19 cellular contexts compared by ENCODE assay signal in genomic region chr3:37321863-37322262, GRCh38.
A peak's percentile ranks its signal among the peaks of the same experiment; 100 is the strongest.
DNase-seq lines count a peak whose midpoint lies in the region; ATAC-seq and TF ChIP-seq lines count a peak whose summit lies in the region.
"Had no signal": no experiment of that assay in that cellular context is flagged by ENCODE, and none has a peak within 500 bp of the region (broad histone marks: within the 10 kb centered on the region; RNA-seq: fewer than 3 reads in every experiment).

No MANE protein-coding gene starts in this region.

- no peaks in the 10 kb centered on the region for H3K4me1 ChIP-seq in breast epithelium
- H3K4me1 ChIP-seq in mesendoderm (ENCODE audit: control insufficient read depth, low read depth, low read length) = no peaks in the 10 kb centered on the region
- peaks cover 18 to 37% of the 10 kb centered on the region in 2 donors for H3K4me1 ChIP-seq in thyroid gland

- no CpG with 5 or more reads among the region's 2 CpGs for WGBS in mesendoderm (ENCODE audit: extremely low coverage, insufficient coverage, low lambda C conversion rate)
- WGBS in thyroid gland, 2 donors = 83 to 84% methylated on average over 2 of the region's 2 CpGs

- H3K4me3 ChIP-seq in breast epithelium = peak overlapping the region in 1 of 3 donors; percentile 20
- H3K4me3 ChIP-seq in mesendoderm (ENCODE audit: low read length) = no peak overlapping the region
- H3K4me3 ChIP-seq in thyroid gland (replicated peaks in 1 of 3) = peak overlapping the region in 1 of 3 donors; percentile 11
- H3K4me3 ChIP-seq: cardiac muscle cell, ovary, uterus had no signal

- TF ChIP-seq POLR2A in breast epithelium (IDR thresholded peaks at IDR 0.05) (no peak), thyroid gland (IDR thresholded peaks at IDR 0.05) (no peak)

- no peak overlapping the region for H3K4ac ChIP-seq in mesendoderm (ENCODE audit: low read depth, low read length)

- no peak overlapping the region for H2BK120ac ChIP-seq in mesendoderm (ENCODE audit: low read depth, low read length)

- ATAC-seq in activated naive CD8-positive, alpha-beta T cell treated with anti-CD3 and anti-CD28 coated beads, Interleukin-2, amount 50 U/mL, for 24 hours = no peak
- no peak for ATAC-seq in HG03108 (IDR thresholded peaks at IDR 0.05; ENCODE audit: unreplicated experiment)
- ATAC-seq in HG02798 (IDR thresholded peaks at IDR 0.05; ENCODE audit: poor library complexity, unreplicated experiment) = no peak
- ATAC-seq: HCT116, T-cell had no signal

- H3K79me1 ChIP-seq in mesendoderm (ENCODE audit: low read length) = no peaks in the 10 kb centered on the region

- H3K79me2 ChIP-seq in mesendoderm (ENCODE audit: control insufficient read depth, insufficient read depth, low read length) = no peaks in the 10 kb centered on the region

- no peak overlapping the region for H2BK5ac ChIP-seq in mesendoderm (ENCODE audit: low read length)

- H3K56ac ChIP-seq in mesendoderm (ENCODE audit: low read length) = no peak overlapping the region

- no peaks in the 10 kb centered on the region for H3K27me3 ChIP-seq in breast epithelium
- H3K27me3 ChIP-seq in mesendoderm (ENCODE audit: insufficient read depth, low read length, poor library complexity) = no peaks in the 10 kb centered on the region
- no peaks in the 10 kb centered on the region for H3K27me3 ChIP-seq in thyroid gland
- H3K27me3 ChIP-seq: adrenal gland, cardiac muscle cell, ovary, uterus had no signal

- no peak for TF ChIP-seq CTCF in breast epithelium (IDR thresholded peaks at IDR 0.05)
- TF ChIP-seq CTCF in MCF 10A (IDR thresholded peaks at IDR 0.05; ENCODE audit: unreplicated experiment) = no peak
- no peak for TF ChIP-seq CTCF in thyroid gland (IDR thresholded peaks at IDR 0.05)
- no peak for TF ChIP-seq CTCF in GM20000 (IDR thresholded peaks at IDR 0.05; ENCODE audit: extremely low read depth, missing control alignments)

- H3K9me3 Mint-ChIP-seq in MCF 10A (ENCODE audit: unreplicated experiment) = no peaks in the 10 kb centered on the region
- no peaks in the 10 kb centered on the region for H3K9me3 Mint-ChIP-seq in activated naive CD8-positive, alpha-beta T cell treated with anti-CD3 and anti-CD28 coated beads, Interleukin-2, amount 50 U/mL, for 24 hours
- H3K9me3 Mint-ChIP-seq: T-cell had no signal

- POLR2A ChIA-PET in MCF 10A (lab: Yijun Ruan, JAX) = no interaction called here

- H3K36me3 Mint-ChIP-seq in MCF 10A (ENCODE audit: insufficient read depth, unreplicated experiment) = peaks cover 96% of the 10 kb centered on the region
- H3K36me3 Mint-ChIP-seq in activated naive CD8-positive, alpha-beta T cell treated with anti-CD3 and anti-CD28 coated beads, Interleukin-2, amount 50 U/mL, for 24 hours (ENCODE audit: low read depth) = peaks cover 70% of the 10 kb centered on the region

- no peak overlapping the region for H3K4me3 Mint-ChIP-seq in MCF 10A (ENCODE audit: unreplicated experiment)
- H3K4me3 Mint-ChIP-seq in activated naive CD8-positive, alpha-beta T cell treated with anti-CD3 and anti-CD28 coated beads, Interleukin-2, amount 50 U/mL, for 24 hours = no peak overlapping the region

- no peaks in the 10 kb centered on the region for H3K27me3 Mint-ChIP-seq in MCF 10A (ENCODE audit: insufficient read depth, unreplicated experiment)
- H3K27me3 Mint-ChIP-seq in activated naive CD8-positive, alpha-beta T cell treated with anti-CD3 and anti-CD28 coated beads, Interleukin-2, amount 50 U/mL, for 24 hours = no peaks in the 10 kb centered on the region
- H3K27me3 Mint-ChIP-seq: T-cell had no signal

- no peak overlapping the region for H3K9ac ChIP-seq in mesendoderm (ENCODE audit: low read length)

- H3K4me1 Mint-ChIP-seq in MCF 10A (ENCODE audit: insufficient read depth, unreplicated experiment) = peaks cover 9% of the 10 kb centered on the region
- H3K4me1 Mint-ChIP-seq in activated naive CD8-positive, alpha-beta T cell treated with anti-CD3 and anti-CD28 coated beads, Interleukin-2, amount 50 U/mL, for 24 hours = peaks cover 33% of the 10 kb centered on the region

- H2AK5ac ChIP-seq in mesendoderm (ENCODE audit: low read length) = no peak overlapping the region

- no peak overlapping the region for H4K5ac ChIP-seq in mesendoderm (ENCODE audit: low read length)

- no peak overlapping the region for H3K27ac Mint-ChIP-seq in MCF 10A (ENCODE audit: low read depth, unreplicated experiment)
- peak overlapping the region; percentile 74 for H3K27ac Mint-ChIP-seq in activated naive CD8-positive, alpha-beta T cell treated with anti-CD3 and anti-CD28 coated beads, Interleukin-2, amount 50 U/mL, for 24 hours

- no peak overlapping the region for H2BK15ac ChIP-seq in mesendoderm (replicated peaks; ENCODE audit: low read depth)

- no peak for DNase-seq in breast epithelium (ENCODE audit: low spot score in 2 of 2)
- DNase-seq in MCF 10A (ENCODE audit: unreplicated experiment) = no peak
- DNase-seq in activated naive CD8-positive, alpha-beta T cell treated with anti-CD3 and anti-CD28 coated beads, Interleukin-2, amount 50 U/mL, for 24 hours = no peak
- DNase-seq in mesendoderm = no peak
- no peak for DNase-seq in thyroid gland
- DNase-seq in GM20000 (ENCODE audit: low spot score) = no peak
- DNase-seq: ACHN, adrenal gland, head of caudate nucleus, NCI-H510A treated with DMSO at 0.1 percent for 48 hours, ovary, SHP77, T-cell, uterus had no signal

- H3K18ac ChIP-seq in mesendoderm (ENCODE audit: low read length) = no peak overlapping the region

- no TSS peak for BruUV-seq in MCF 10A (replicated peaks; lab: Mats Ljungman, UMichigan)

- H3K23ac ChIP-seq in mesendoderm (ENCODE audit: low read length) = peak overlapping the region; percentile 89

- peak overlapping the region; percentile 28 to 48 for H3K27ac ChIP-seq in breast epithelium
- H3K27ac ChIP-seq in mesendoderm (ENCODE audit: low read depth, low read length) = no peak overlapping the region
- H3K27ac ChIP-seq in thyroid gland = peak overlapping the region in 2 of 3 donors; percentile 7 to 19
- H3K27ac ChIP-seq: C4-2B, cardiac muscle cell had no signal

- intact Hi-C loops in breast epithelium (cut with DNase I; ENCODE audit: low total_unique reads) (no loop called here), MCF 10A (cut with micrococcal nuclease) (no loop called here), thyroid gland (cut with DNase I) (no loop called here)

- H3K9me3 ChIP-seq in breast epithelium (no peaks in the 10 kb centered on the region), thyroid gland (no peaks in the 10 kb centered on the region)
- H3K9me3 ChIP-seq: adrenal gland, ovary, uterus had no signal

- H3K36me3 ChIP-seq in breast epithelium (peaks cover 7% of the 10 kb centered on the region), mesendoderm (ENCODE audit: control insufficient read depth, insufficient read depth, low read length) (peaks cover 5% of the 10 kb centered on the region), thyroid gland (peaks cover 9 to 13% of the 10 kb centered on the region in 2 donors)
- H3K36me3 ChIP-seq: ovary, uterus had no signal

- no peak overlapping the region for H3K4me2 ChIP-seq in mesendoderm (ENCODE audit: low read length)

- CTCF ChIA-PET in MCF 10A (lab: Yijun Ruan, JAX) = no interaction called here

- no peak overlapping the region for H4K8ac ChIP-seq in mesendoderm (ENCODE audit: low read depth, low read length)
